In genomic region chr15:39887832-39888231, GRCh38 we compare ENCODE assay signal across 8 cellular contexts. TPM values are rescaled to one million over a fixed set of nuclear protein-coding genes. Genes with fewer than 3 reads are reported as not detected.
DNase-seq lines count a peak whose midpoint lies in the region; ATAC-seq and TF ChIP-seq lines count a peak whose summit lies in the region.

No MANE protein-coding gene starts in this region.

- H3K9me3 Mint-ChIP-seq in glutamatergic neuron (ENCODE audit: unreplicated experiment) = no peaks in the 10 kb centered on the region
- no peaks in the 10 kb centered on the region for H3K9me3 Mint-ChIP-seq in activated T-cell treated with anti-CD3 and anti-CD28 coated beads, Interleukin-2, amount 50 U/mL, for 24 hours

- DNase-seq in EH (ENCODE audit: low read depth) (peak; percentile 67), LNCaP clone FGC (ENCODE audit: low read depth) (peak; percentile 96), choroid plexus epithelial cell (ENCODE audit: low read depth) (peak; percentile 65), midbrain (lab: John Stamatoyannopoulos, UW) (peak; percentile 27), glutamatergic neuron (no peak)
- DNase-seq in activated T-cell treated with anti-CD3 and anti-CD28 coated beads, Interleukin-2, amount 50 U/mL, for 24 hours = no peak

- H3K27me3 Mint-ChIP-seq in glutamatergic neuron (ENCODE audit: unreplicated experiment) = no peaks in the 10 kb centered on the region
- peaks cover 11% of the 10 kb centered on the region for H3K27me3 Mint-ChIP-seq in activated T-cell treated with anti-CD3 and anti-CD28 coated beads, Interleukin-2, amount 50 U/mL, for 24 hours

- no peak overlapping the region for H3K27ac Mint-ChIP-seq in glutamatergic neuron (ENCODE audit: unreplicated experiment)
- no peak overlapping the region for H3K27ac Mint-ChIP-seq in activated T-cell treated with anti-CD3 and anti-CD28 coated beads, Interleukin-2, amount 50 U/mL, for 24 hours

- TF ChIP-seq CTCF in LNCaP clone FGC (IDR thresholded peaks at IDR 0.05; ENCODE audit: control insufficient read depth, extremely low read depth, insufficient read depth) (peak; percentile 78), choroid plexus epithelial cell (conservative IDR thresholded peaks at IDR 0.05; ENCODE audit: low read depth, low read length) (peak; percentile 60), glutamatergic neuron (IDR thresholded peaks at IDR 0.05; ENCODE audit: partially characterized antibody, unreplicated experiment) (no peak)

- H3K36me3 Mint-ChIP-seq in glutamatergic neuron (ENCODE audit: unreplicated experiment) = no peaks in the 10 kb centered on the region
- H3K36me3 Mint-ChIP-seq in activated T-cell treated with anti-CD3 and anti-CD28 coated beads, Interleukin-2, amount 50 U/mL, for 24 hours (ENCODE audit: low read depth) = no peaks in the 10 kb centered on the region

- H3K4me3 ChIP-seq in LNCaP clone FGC (ENCODE audit: low read depth, low read length) (no peak overlapping the region), choroid plexus epithelial cell (ENCODE audit: low read depth, low read length) (no peak overlapping the region)

- no peaks in the 10 kb centered on the region for H3K4me1 Mint-ChIP-seq in glutamatergic neuron (ENCODE audit: low read depth, unreplicated experiment)
- H3K4me1 Mint-ChIP-seq in activated T-cell treated with anti-CD3 and anti-CD28 coated beads, Interleukin-2, amount 50 U/mL, for 24 hours (ENCODE audit: low read depth) = no peaks in the 10 kb centered on the region

- H3K4me3 Mint-ChIP-seq in glutamatergic neuron (ENCODE audit: unreplicated experiment) = no peak overlapping the region
- no peak overlapping the region for H3K4me3 Mint-ChIP-seq in activated T-cell treated with anti-CD3 and anti-CD28 coated beads, Interleukin-2, amount 50 U/mL, for 24 hours

- no peak for ATAC-seq in GM19351 (IDR thresholded peaks at IDR 0.05; ENCODE audit: unreplicated experiment)
- ATAC-seq in GM21576 (IDR thresholded peaks at IDR 0.05; ENCODE audit: unreplicated experiment) = no peak

RNA-seq across cellular contexts. Expression of gene GPR176, which starts 32.2 kb away (rescaled TPM):
- 15.9 TPM for total RNA-seq in glutamatergic neuron (ENCODE audit: unreplicated experiment)

RNA-seq across cellular contexts. Expression of gene EIF2AK4, which starts 46.1 kb away (rescaled TPM):
- total RNA-seq in glutamatergic neuron (ENCODE audit: unreplicated experiment) = 17.7 TPM

Comparison
In these comparisons a context has a peak if more than half of its experiments do, and no peak if none do; other contexts are left out.
1. DNase-seq: peak in EH (single experiment), LNCaP clone FGC (single experiment), choroid plexus epithelial cell (single experiment) and midbrain (single experiment); none in glutamatergic neuron (single experiment) and activated T-cell treated with anti-CD3 and anti-CD28 coated beads, Interleukin-2, amount 50 U/mL, for 24 hours (single experiment).